Comparison of ENCODE assay signal across 11 cellular contexts in the genomic region with DNA sequence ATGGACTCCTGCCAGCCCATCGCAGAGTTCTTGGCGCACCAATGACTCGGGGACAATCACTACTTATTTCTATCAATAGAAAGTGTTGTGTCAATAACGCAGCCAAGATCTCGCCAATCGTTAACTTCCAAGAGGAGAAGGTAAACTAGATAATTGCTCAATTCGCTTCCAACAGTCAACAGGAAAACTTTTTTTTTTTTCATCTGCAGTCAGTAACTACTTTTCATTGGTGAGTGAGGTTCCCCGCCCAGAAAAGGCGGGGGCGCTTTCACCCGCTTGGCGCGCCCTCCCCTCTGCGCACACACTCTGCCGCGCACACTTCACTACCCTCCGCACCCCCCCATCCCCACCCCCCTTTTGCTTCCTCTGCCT. TPM values are rescaled to one million over a fixed set of nuclear protein-coding genes. Genes with fewer than 3 reads are reported as not detected.
DNase-seq lines count a peak whose midpoint lies in the region; ATAC-seq and TF ChIP-seq lines count a peak whose summit lies in the region.
"Had no signal": no experiment of that assay in that cellular context is flagged by ENCODE, and none has a peak within 500 bp of the region (broad histone marks: within the 10 kb centered on the region; RNA-seq: fewer than 3 reads in every experiment).

A gene (minus strand): TSS at position 147 of the 372 bp plus-strand sequence. CDS start 313 bp downstream, outside the sequence.

- H3K27ac ChIP-seq in right cardiac atrium (ENCODE audit: low read length) = no peak within 1 kb of the TSS
- no peak within 1 kb of the TSS for H3K27ac ChIP-seq in skeletal muscle tissue (ENCODE audit: low read depth, low read length)
- H3K27ac ChIP-seq in transverse colon = no peak within 1 kb of the TSS

- no peak for TF ChIP-seq CTCF in transverse colon (IDR thresholded peaks at IDR 0.05)

- no peaks in the 10 kb centered on the region for H3K9me3 ChIP-seq in right cardiac atrium (ENCODE audit: control insufficient read depth, low read length)
- H3K9me3 ChIP-seq in skeletal muscle tissue (ENCODE audit: control insufficient read depth in 3 of 3, low read length in 3 of 3) = no peaks in the 10 kb centered on the region
- no peaks in the 10 kb centered on the region for H3K9me3 ChIP-seq in transverse colon

- intact Hi-C loops in right cardiac atrium (cut with DNase I) = no loop called here
- intact Hi-C loops in transverse colon (cut with DNase I; ENCODE audit: low total_unique reads) = no loop called here

- peak within 1 kb of the TSS; percentile 46 for H3K4me3 ChIP-seq in right cardiac atrium (ENCODE audit: low read length)
- H3K4me3 ChIP-seq in skeletal muscle tissue (ENCODE audit: low read length in 3 of 3) = peak within 1 kb of the TSS; percentile 55 to 71 (median 65)
- H3K4me3 ChIP-seq in transverse colon = peak within 1 kb of the TSS in 2 of 4 donors; percentile 13 to 43

- H3K36me3 ChIP-seq in skeletal muscle tissue (ENCODE audit: control insufficient read depth in 3 of 3, insufficient read depth in 3 of 3, low read length in 3 of 3) = no peaks in the 10 kb centered on the region
- no peaks in the 10 kb centered on the region for H3K36me3 ChIP-seq in transverse colon

- no peak for TF ChIP-seq POLR2A in transverse colon (IDR thresholded peaks at IDR 0.05)

- ATAC-seq in right cardiac atrium (no peak), GM18868 (IDR thresholded peaks at IDR 0.05; ENCODE audit: unreplicated experiment) (no peak)

- in situ Hi-C loops in transverse colon (cut with MboI; ENCODE audit: low pct_ligation_motif_present in 1 of 4, low pct_unique_long_range_greater_than_20kb in 1 of 4, low sequenced_read_pairs in 3 of 4) = no loop called here

- DNase-seq in DMS 273 (lab: John Stamatoyannopoulos, UW; ENCODE audit: unreplicated experiment) (peak; percentile 31), DMS 273 treated with DMSO at 0.1 percent for 48 hours (lab: John Stamatoyannopoulos, UW) (no peak), NCI-H748 treated with DMSO at 0.1 percent for 48 hours (lab: John Stamatoyannopoulos, UW) (peak; percentile 72), right cardiac atrium (peak in 1 of 3 donors; percentile 13), inferior parietal cortex (ENCODE audit: extremely low spot score) (no peak), transverse colon (no peak)

- peak within 1 kb of the TSS; percentile 7 to 54 (median 50) for H3K9ac ChIP-seq in skeletal muscle tissue (ENCODE audit: low read depth in 1 of 3, low read length in 3 of 3)

- 4% methylated on average over 17 of the region's 17 CpGs for WGBS in right cardiac atrium
- 6 to 13% methylated on average over 14 to 17 of the region's 17 CpGs for WGBS in transverse colon (ENCODE audit: low coverage in 1 of 2), 2 donors

- H3K4me1 ChIP-seq in right cardiac atrium (ENCODE audit: control insufficient read depth, insufficient read depth, low read length) = peaks cover 3% of the 10 kb centered on the region
- H3K4me1 ChIP-seq in skeletal muscle tissue (ENCODE audit: control insufficient read depth in 3 of 3, insufficient read depth in 3 of 3, low read length in 3 of 3) = peaks cover 25 to 35% (median 28%) of the 10 kb centered on the region in 3 donors
- peaks cover 17 to 51% (median 32%) of the 10 kb centered on the region in 4 donors for H3K4me1 ChIP-seq in transverse colon

- no peak for TF ChIP-seq EP300 in transverse colon (IDR thresholded peaks at IDR 0.05; ENCODE audit: low read depth)

- no peaks in the 10 kb centered on the region for H3K27me3 ChIP-seq in right cardiac atrium (ENCODE audit: control insufficient read depth, insufficient read depth)
- peaks cover 82 to 91% (median 84%) of the 10 kb centered on the region in 3 donors for H3K27me3 ChIP-seq in skeletal muscle tissue (ENCODE audit: control insufficient read depth in 3 of 3, insufficient read depth in 3 of 3, low read length in 3 of 3)
- H3K27me3 ChIP-seq in transverse colon = peaks cover 100% of the 10 kb centered on the region

RNA-seq across cellular contexts. Expression of the gene that starts here (rescaled TPM):
- total RNA-seq in right cardiac atrium (not detected), skeletal muscle tissue (not detected), transverse colon (not detected)
- not detected for polyA plus RNA-seq in right cardiac atrium
- total RNA-seq: A172, HT1080, pulmonary artery endothelial cell had no signal

Comparison
In these comparisons a context has a peak if more than half of its experiments do, and no peak if none do; other contexts are left out.
1. DNase-seq: peak in DMS 273 (single experiment) and NCI-H748 treated with DMSO at 0.1 percent for 48 hours (single experiment); none in DMS 273 treated with DMSO at 0.1 percent for 48 hours (single experiment), inferior parietal cortex (single experiment) and transverse colon (single experiment).